11 cellular contexts compared by ENCODE assay signal in genomic region chr10:18340496-18341051, GRCh38.
DNase-seq lines count a peak whose midpoint lies in the region; ATAC-seq, FAIRE-seq and TF ChIP-seq lines count a peak whose summit lies in the region.
"Had no signal": no experiment of that assay in that cellular context is flagged by ENCODE, and none has a peak within 500 bp of the region (broad histone marks: within the 10 kb centered on the region; RNA-seq: fewer than 3 reads in every experiment).

No MANE protein-coding gene starts in this region.

- H3K9me2 ChIP-seq in Karpas-422 (replicated peaks; ENCODE audit: insufficient read depth, low read length), result no peaks in the 10 kb centered on the region

- H3K79me2 ChIP-seq in GM12878 (ENCODE audit: control insufficient read depth, insufficient read depth, low read length) (no peaks in the 10 kb centered on the region), Karpas-422 (ENCODE audit: low read length) (no peaks in the 10 kb centered on the region)

- H3K4me2 ChIP-seq in GM12878 (ENCODE audit: control insufficient read depth, insufficient read depth) (no peak overlapping the region), Karpas-422 (ENCODE audit: low read depth, low read length, poor library complexity, severe bottlenecking) (no peak overlapping the region)

- DNase-seq in AG20443 (ENCODE audit: low spot score) (peak; percentile 42), GM12878 (ENCODE audit: low read depth, low spot score) (no peak), hepatic stellate cell (ENCODE audit: low spot score) (peak; percentile 13), cerebellar nuclear complex (lab: John Stamatoyannopoulos, UW) (no peak), Karpas-422 (no peak)
- DNase-seq: NCI-H2107 had no signal

- TF ChIP-seq EP300 in GM12878 (IDR thresholded peaks at IDR 0.05; ENCODE audit: borderline replicate concordance in 1 of 2, control insufficient read depth in 1 of 2, low read depth in 2 of 2, low read length in 2 of 2), result no peak

- no peak for TF ChIP-seq RAD21 in GM12878 (IDR thresholded peaks at IDR 0.05; ENCODE audit: insufficient read depth, low read depth, low read length)

- no peak for TF ChIP-seq CTCF in GM12878 (IDR thresholded peaks at IDR 0.05 in 2 of 3, conservative IDR thresholded peaks at IDR 0.05 in 1 of 3; ENCODE audit: control insufficient read depth in 2 of 3, extremely low read depth in 1 of 3, insufficient read depth in 1 of 3, low read depth in 3 of 3, low read length in 3 of 3)

- RAD21 ChIA-PET in GM12878 (lab: Charles Lee; ENCODE audit: unreplicated experiment), result interaction anchor here (0.8 to 1.1 kb wide), 3 partner anchors 22 to 132 kb away, joined by 3 to 4 read pairs (median 3); no protein-coding TSS in a partner anchor

- intact Hi-C loops in GM12878 (cut with micrococcal nuclease; ENCODE audit: unreplicated experiment), result no loop called here

- H3K9ac ChIP-seq in GM12878 (ENCODE audit: control insufficient read depth, insufficient read depth, low read length) (no peak overlapping the region), rectal smooth muscle tissue (ENCODE audit: low read length) (no peak overlapping the region), Karpas-422 (ENCODE audit: low read length) (no peak overlapping the region)

- POLR2A ChIA-PET in GM12878 (lab: Charles Lee), result no interaction called here

- BruUV-seq in GM12878 (replicated peaks; lab: Mats Ljungman, UMichigan), result no TSS peak

- H3K9me3 ChIP-seq in GM12878 (replicated peaks; ENCODE audit: control insufficient read depth, insufficient read depth, low read length), result no peaks in the 10 kb centered on the region
- H3K9me3 ChIP-seq in Karpas-422 (ENCODE audit: low read length), result no peaks in the 10 kb centered on the region

- H3K4me3 ChIP-seq in GM12878 (no peak overlapping the region), rectal smooth muscle tissue (ENCODE audit: low read length) (peak overlapping the region; percentile 62), Karpas-422 (ENCODE audit: low read length) (no peak overlapping the region)

- H3K4me1 ChIP-seq in GM12878 (ENCODE audit: control insufficient read depth, insufficient read depth, low read length), result no peaks in the 10 kb centered on the region
- H3K4me1 ChIP-seq in rectal smooth muscle tissue (ENCODE audit: control insufficient read depth, insufficient read depth, low read length), result peaks cover 2% of the 10 kb centered on the region
- no peaks in the 10 kb centered on the region for H3K4me1 ChIP-seq in Karpas-422 (ENCODE audit: low read length)

- WGBS in GM12878 (ENCODE audit: insufficient coverage, insufficient replicate concordance, low lambda C conversion rate, missing lambda C conversion rate), result 47% methylated on average over 13 of the region's 13 CpGs

- ATAC-seq in GM12878 (peak; percentile 59), GM19467 (IDR thresholded peaks at IDR 0.05; ENCODE audit: unreplicated experiment) (no peak), GM19397 (IDR thresholded peaks at IDR 0.05; ENCODE audit: unreplicated experiment) (no peak)

- no peak overlapping the region for H2AFZ ChIP-seq in GM12878 (ENCODE audit: control insufficient read depth, low read depth, low read length)
- H2AFZ ChIP-seq in Karpas-422 (ENCODE audit: low read length), result no peak overlapping the region

- no peaks in the 10 kb centered on the region for H3K27me3 ChIP-seq in GM12878 (replicated peaks in 1 of 2; ENCODE audit: control insufficient read depth in 2 of 2, insufficient read depth in 2 of 2, low read length in 1 of 2)
- H3K27me3 ChIP-seq in rectal smooth muscle tissue (ENCODE audit: control insufficient read depth, insufficient read depth, low read length), result no peaks in the 10 kb centered on the region
- H3K27me3 ChIP-seq in Karpas-422 (ENCODE audit: low read length), result 0 out of 2 replicates have a peak, but pooled peaks cover 3% of the 10 kb centered on the region

- H4K20me1 ChIP-seq in GM12878 (ENCODE audit: control insufficient read depth, insufficient read depth) (no peaks in the 10 kb centered on the region), Karpas-422 (ENCODE audit: insufficient read depth, low read depth, low read length) (no peaks in the 10 kb centered on the region)

- TF ChIP-seq POLR2A in GM12878 (IDR thresholded peaks at IDR 0.05; ENCODE audit: low read depth, low read length), result no peak

- SMC1A ChIA-PET in GM12878 (lab: Charles Lee; ENCODE audit: uncharacterized antibody, unreplicated experiment), result interaction anchor here (0.6 to 1.7 kb wide), 10 partner anchors 9 to 93 kb away, joined by 3 to 5 read pairs (median 4); no protein-coding TSS in a partner anchor

- in situ Hi-C loops in GM12878 (cut with MboI), result no loop called here

- H3K27ac ChIP-seq in GM12878 (ENCODE audit: control insufficient read depth, insufficient read depth) (no peak overlapping the region), rectal smooth muscle tissue (ENCODE audit: low read depth, low read length) (peak overlapping the region; percentile 63), Karpas-422 (ENCODE audit: low read length) (no peak overlapping the region)

- no peaks in the 10 kb centered on the region for H3K36me3 ChIP-seq in GM12878 (ENCODE audit: control insufficient read depth in 2 of 2, insufficient read depth in 2 of 2, low read length in 1 of 2)
- no peaks in the 10 kb centered on the region for H3K36me3 ChIP-seq in rectal smooth muscle tissue (ENCODE audit: control insufficient read depth, insufficient read depth, low read length)
- no peaks in the 10 kb centered on the region for H3K36me3 ChIP-seq in Karpas-422 (ENCODE audit: insufficient read depth, low read length)

- no peak for FAIRE-seq in GM12878 (lab: Jason Lieb, UNC)
- FAIRE-seq: endometrium, GM12892 had no signal

- CTCF ChIA-PET in GM12878 (lab: Yijun Ruan, JAX), result interaction anchor here (0.6 to 1.5 kb wide), 6 partner anchors 10 to 393 kb away, joined by 3 to 7 read pairs (median 4); no protein-coding TSS in a partner anchor

TF ChIP-seq in GM12878, 131 proteins besides CTCF, POLR2A, EP300 and RAD21:
- TF ChIP-seq ATF7 (IDR thresholded peaks at IDR 0.05; ENCODE audit: low read depth) (no peak; the same call in 1 of the 2 replicates), ZZZ3 (IDR thresholded peaks at IDR 0.05; ENCODE audit: control insufficient read depth, insufficient read length, low read depth) (no peak), NR2C2 (IDR thresholded peaks at IDR 0.05; ENCODE audit: borderline replicate concordance, control insufficient read depth, insufficient read length, low read depth) (no peak), NR2C1 (IDR thresholded peaks at IDR 0.05) (no peak), RUNX3 (IDR thresholded peaks at IDR 0.05; ENCODE audit: low read length) (no peak), YY1 (IDR thresholded peaks at IDR 0.05; ENCODE audit: low read depth, low read length) (no peak), MTA2 (IDR thresholded peaks at IDR 0.05; ENCODE audit: low read depth) (no peak), EED (IDR thresholded peaks at IDR 0.05; ENCODE audit: low read depth) (no peak), FOXM1 (IDR thresholded peaks at IDR 0.05; ENCODE audit: low read depth, low read length) (no peak), SMC3 (IDR thresholded peaks at IDR 0.05; ENCODE audit: borderline replicate concordance, low read length) (no peak), KLF5 (IDR thresholded peaks at IDR 0.05; ENCODE audit: partially characterized antibody) (no peak)
TF ChIP-seq in GM12878: peak in this region for 0.

Comparison
In these comparisons a context has a peak if more than half of its experiments do, and no peak if none do; other contexts are left out.
1. DNase-seq: peak in AG20443 (single experiment) and hepatic stellate cell (single experiment); none in GM12878 (single experiment), cerebellar nuclear complex (0 of 2) and Karpas-422 (single experiment).